Comparison of ENCODE assay signal across 8 cellular contexts in genomic region chr2:237512774-237513466, GRCh38. TPM values are rescaled to one million over a fixed set of nuclear protein-coding genes. Genes with fewer than 3 reads are reported as not detected.
DNase-seq lines count a peak whose midpoint lies in the region; ATAC-seq and TF ChIP-seq lines count a peak whose summit lies in the region.

No MANE protein-coding gene starts in this region.

- peak overlapping the region; percentile 20 for H3K9ac ChIP-seq in adipocyte (ENCODE audit: low read length)

- no peaks in the 10 kb centered on the region for H3K27me3 ChIP-seq in adipocyte (replicated peaks; ENCODE audit: control insufficient read depth, insufficient read depth, low read length)
- no peaks in the 10 kb centered on the region for H3K27me3 ChIP-seq in vagina

- H3K27ac ChIP-seq in vagina, result peak overlapping the region; percentile 88

- H3K4me1 ChIP-seq in adipocyte (ENCODE audit: control insufficient read depth, insufficient read depth, low read length), result no peaks in the 10 kb centered on the region
- H3K4me1 ChIP-seq in vagina, result peaks cover 61% of the 10 kb centered on the region

- no peaks in the 10 kb centered on the region for H3K9me3 ChIP-seq in adipocyte (ENCODE audit: control insufficient read depth, low read length)
- H3K9me3 ChIP-seq in vagina, result no peaks in the 10 kb centered on the region

- TF ChIP-seq CTCF in AG10803 (conservative IDR thresholded peaks at IDR 0.05; ENCODE audit: low read length) (peak; percentile 91), vagina (IDR thresholded peaks at IDR 0.05) (peak; percentile 86 to 93 (median 88))

- no peak for TF ChIP-seq POLR2A in vagina (IDR thresholded peaks at IDR 0.05)

- ATAC-seq in GM21423 (IDR thresholded peaks at IDR 0.05; ENCODE audit: unreplicated experiment) (peak; percentile 52), left cardiac atrium (peak; percentile 71 to 79)

- intact Hi-C loops in left cardiac atrium (cut with DNase I), result loop anchor here (1.0 to 5.0 kb wide), 2 partner anchors 59 kb away; no protein-coding TSS in a partner anchor
- intact Hi-C loops in vagina (cut with DNase I), result loop anchor here (2.0 to 10.0 kb wide), 2 partner anchors 60 to 232 kb away; no protein-coding TSS in a partner anchor

- H3K4me3 ChIP-seq in AG10803 (ENCODE audit: low read length) (no peak overlapping the region), adipocyte (ENCODE audit: low read length) (no peak overlapping the region), vagina (no peak overlapping the region)

- peak; percentile 82 for DNase-seq in AG10803 (ENCODE audit: low read depth)
- peak; percentile 82 for DNase-seq in NCI-H146 treated with DMSO at 0.1 percent for 48 hours (lab: John Stamatoyannopoulos, UW; ENCODE audit: unreplicated experiment)
- peak; percentile 66 for DNase-seq in T follicular helper cell (ENCODE audit: low read depth)
- peak; percentile 92 for DNase-seq in adipocyte (ENCODE audit: low read depth)
- DNase-seq in left cardiac atrium, result peak; percentile 87
- DNase-seq in pulmonary artery endothelial cell (ENCODE audit: low read depth, low spot score), result peak; percentile 63
- no peak for DNase-seq in vagina (ENCODE audit: extremely low spot score in 2 of 2)

- H3K36me3 ChIP-seq in adipocyte (ENCODE audit: control insufficient read depth, insufficient read depth, low read length, severe bottlenecking), result no peaks in the 10 kb centered on the region
- no peaks in the 10 kb centered on the region for H3K36me3 ChIP-seq in vagina

RNA-seq across cellular contexts. Expression of gene MLPH, which starts 25.9 kb away (rescaled TPM):
- 100 to 1,000 TPM in 1 of 2 donors, 10 to 100 TPM in 1; 91.5 to 121 TPM for total RNA-seq in left cardiac atrium
- total RNA-seq in pulmonary artery endothelial cell, result not detected in 2 replicates
- total RNA-seq in vagina, result 34.6 TPM

RNA-seq across cellular contexts. Expression of gene PRLH, which starts 53.5 kb away (rescaled TPM):
- total RNA-seq in left cardiac atrium, result not detected
- total RNA-seq in pulmonary artery endothelial cell, result not detected in 2 replicates
- not detected for total RNA-seq in vagina

Comparison
In these comparisons a context has a peak if more than half of its experiments do, and no peak if none do; other contexts are left out.
1. DNase-seq: peak in AG10803 (single experiment), NCI-H146 treated with DMSO at 0.1 percent for 48 hours (single experiment), T follicular helper cell (single experiment), adipocyte (single experiment), left cardiac atrium (single experiment) and pulmonary artery endothelial cell (single experiment); none in vagina (0 of 2).
2. RNA of gene MLPH, which starts 25.9 kb away (total RNA-seq): 91.5 to 121 TPM in left cardiac atrium and 34.6 TPM in vagina (single experiment); not detected in pulmonary artery endothelial cell; every median in the first group is over 10 times any median in the second.